7 cellular contexts compared by ENCODE assay signal in the genomic region with DNA sequence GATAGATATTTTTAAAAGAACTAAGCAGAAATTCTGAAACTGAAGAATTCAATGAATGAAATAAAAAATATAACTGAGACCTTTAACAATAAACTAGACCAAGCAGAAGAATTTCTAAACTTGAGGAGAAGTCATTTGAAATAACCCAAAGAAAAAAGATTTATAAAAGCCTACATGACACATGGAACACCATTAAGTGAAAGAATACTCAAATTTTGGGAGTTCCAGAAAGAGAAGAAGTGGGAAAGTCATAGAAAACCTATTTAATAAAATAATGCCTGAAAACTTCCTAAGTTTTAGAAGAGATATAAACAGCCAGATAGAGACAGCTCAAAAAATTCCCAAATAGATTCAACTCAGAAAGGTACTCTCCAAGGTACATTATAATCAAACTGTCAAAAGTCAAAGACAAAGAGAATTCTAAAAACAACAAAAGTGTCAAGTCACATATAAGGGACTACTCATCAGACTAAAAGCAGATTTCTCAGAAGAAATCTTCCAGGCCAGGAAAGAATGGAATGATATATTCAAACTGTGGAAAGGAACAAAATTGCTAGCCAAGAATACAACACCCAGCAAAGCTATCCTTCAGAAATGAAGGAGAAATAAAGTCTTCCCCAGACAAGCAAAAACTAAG.
"Had no signal": no experiment of that assay in that cellular context is flagged by ENCODE, and none has a peak within 500 bp of the region (broad histone marks: within the 10 kb centered on the region; RNA-seq: fewer than 3 reads in every experiment).

No MANE protein-coding gene starts in this region.

- H3K4me1 ChIP-seq: HAP-1 had no signal

- H3K27ac ChIP-seq: GM23248 had no signal

- H2AFZ ChIP-seq: GM23248 had no signal

- FAIRE-seq: HTR-8/SVneo had no signal

- ATAC-seq: HCT116 had no signal

- DNase-seq: GM23248, GOT3, H7, KG1 had no signal

- H3K4me3 ChIP-seq: GM23248, HAP-1 had no signal

- H3K36me3 ChIP-seq: HAP-1 had no signal
